10 cellular contexts compared by ENCODE assay signal in the genomic region with DNA sequence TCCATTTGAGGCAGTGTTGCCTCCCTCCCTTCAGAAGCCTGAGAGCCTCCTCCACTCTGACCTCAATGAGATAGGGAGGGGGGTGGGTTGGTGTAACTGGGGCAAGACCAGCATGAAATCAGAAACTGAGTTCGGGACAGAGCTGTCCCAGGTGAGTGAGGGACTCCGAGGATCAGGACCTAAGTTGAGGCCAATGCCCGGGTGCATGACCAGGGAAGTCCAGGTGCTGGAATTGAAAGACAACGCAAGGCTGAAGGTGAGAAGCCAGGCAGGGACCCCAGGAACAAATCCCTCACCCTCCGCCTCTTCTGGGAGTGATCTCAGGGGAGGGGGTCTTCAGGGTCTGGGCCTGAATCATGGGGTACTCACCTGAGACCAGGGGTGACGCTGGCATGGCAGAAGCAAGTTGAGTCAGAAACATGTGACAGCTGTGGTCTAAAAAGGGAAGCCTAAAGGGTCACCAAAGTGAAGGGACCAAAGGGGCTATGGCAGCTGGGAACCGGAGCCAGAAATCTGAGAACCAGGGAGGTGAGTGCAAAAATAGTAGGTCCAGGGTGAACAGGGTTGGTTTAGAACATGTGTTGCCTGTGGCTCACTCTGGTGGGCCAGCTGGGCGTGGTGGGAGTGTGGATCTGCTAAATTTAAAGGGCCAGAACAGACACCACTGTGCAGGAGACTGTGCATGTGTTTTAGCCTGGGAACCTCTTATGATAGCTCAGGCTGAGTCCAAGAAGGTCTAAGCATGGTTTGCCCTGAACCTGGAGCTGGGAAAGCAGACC. TPM values are rescaled to one million over a fixed set of nuclear protein-coding genes. Genes with fewer than 3 reads are reported as not detected.
DNase-seq lines count a peak whose midpoint lies in the region; ATAC-seq and TF ChIP-seq lines count a peak whose summit lies in the region.
"Had no signal": no experiment of that assay in that cellular context is flagged by ENCODE, and none has a peak within 500 bp of the region (broad histone marks: within the 10 kb centered on the region; RNA-seq: fewer than 3 reads in every experiment).

No MANE protein-coding gene starts in this region.

- H3K36me3 ChIP-seq in smooth muscle cell (ENCODE audit: low read depth), result no peaks in the 10 kb centered on the region
- H3K36me3 ChIP-seq in Karpas-422 (ENCODE audit: insufficient read depth, low read length), result no peaks in the 10 kb centered on the region

- 0 out of 2 replicates have a peak, but pooled peaks cover 3% of the 10 kb centered on the region for H3K9me3 Mint-ChIP-seq in WTC11

- H3F3A ChIP-seq in smooth muscle cell (ENCODE audit: low read depth), result peaks cover 28% of the 10 kb centered on the region

- DNase-seq in foreskin fibroblast (peak; percentile 85 to 94), smooth muscle cell (lab: John Stamatoyannopoulos, UW; ENCODE audit: unreplicated experiment) (no peak), kidney glomerular epithelial cell (lab: John Stamatoyannopoulos, UW) (no peak), WTC11 (ENCODE audit: low spot score) (no peak), Karpas-422 (no peak)
- no peak for DNase-seq in activated effector memory CD4-positive, alpha-beta T cell treated with Interleukin-2 at 50 U/mL for 16 hours
- DNase-seq: T-helper 2 cell had no signal

- H3K9ac ChIP-seq in smooth muscle cell (ENCODE audit: low read depth), result peak overlapping the region; percentile 41
- H3K9ac ChIP-seq in Karpas-422 (ENCODE audit: low read length), result no peak overlapping the region
- H3K9ac ChIP-seq: KMS-11 had no signal

- no peaks in the 10 kb centered on the region for H3K36me3 Mint-ChIP-seq in WTC11

- 78% methylated on average over 8 of the region's 8 CpGs for WGBS in smooth muscle cell (ENCODE audit: low lambda C conversion rate)

- H3K4me1 Mint-ChIP-seq in WTC11, result peaks cover 4% of the 10 kb centered on the region; the same call in 1 of the 2 replicates

- H3K4me1 ChIP-seq in smooth muscle cell (ENCODE audit: low read depth) (peaks cover 21% of the 10 kb centered on the region), Karpas-422 (ENCODE audit: low read length) (no peaks in the 10 kb centered on the region)

- no peaks in the 10 kb centered on the region for H3K9me3 ChIP-seq in smooth muscle cell (replicated peaks; ENCODE audit: low read depth)
- no peaks in the 10 kb centered on the region for H3K9me3 ChIP-seq in Karpas-422 (ENCODE audit: low read length)

- H4K20me1 ChIP-seq in smooth muscle cell (ENCODE audit: low read depth), result no peaks in the 10 kb centered on the region
- H4K20me1 ChIP-seq in Karpas-422 (ENCODE audit: insufficient read depth, low read depth, low read length), result no peaks in the 10 kb centered on the region

- TF ChIP-seq CTCF in foreskin fibroblast (IDR thresholded peaks at IDR 0.05; ENCODE audit: low read depth, low read length) (no peak), smooth muscle cell (IDR thresholded peaks at IDR 0.05; ENCODE audit: borderline replicate concordance, insufficient read depth, poor library complexity, severe bottlenecking) (no peak), WTC11 (IDR thresholded peaks at IDR 0.05) (no peak)

- CTCF ChIA-PET in WTC11 (lab: Charles Lee), result interaction anchor here (0.9 to 1.0 kb wide), 2 partner anchors 20 to 107 kb away, joined by 3 read pairs; no protein-coding TSS in a partner anchor

- no peaks in the 10 kb centered on the region for H3K27me3 ChIP-seq in smooth muscle cell (ENCODE audit: low read depth)
- no peaks in the 10 kb centered on the region for H3K27me3 ChIP-seq in Karpas-422 (ENCODE audit: low read length)

- POLR2A ChIA-PET in WTC11 (lab: Charles Lee), result no interaction called here

- peak; percentile 13 for ATAC-seq in GM18868 (IDR thresholded peaks at IDR 0.05; ENCODE audit: unreplicated experiment)
- peak; percentile 30; the same call in 2 of the 3 replicates for ATAC-seq in SK-N-SH treated with all-trans-retinoic acid at 6 μM for 48 hours
- ATAC-seq in WTC11, result no peak

- no peaks in the 10 kb centered on the region for H3K79me2 ChIP-seq in smooth muscle cell (ENCODE audit: low read depth)
- H3K79me2 ChIP-seq in Karpas-422 (ENCODE audit: low read length), result no peaks in the 10 kb centered on the region

- no peak overlapping the region for H3K27ac Mint-ChIP-seq in WTC11

- H3K4me3 ChIP-seq in foreskin fibroblast (ENCODE audit: low read depth in 1 of 2, low read length in 2 of 2), result peak overlapping the region; percentile 29 to 36
- no peak overlapping the region for H3K4me3 ChIP-seq in smooth muscle cell
- H3K4me3 ChIP-seq in Karpas-422 (ENCODE audit: low read length), result no peak overlapping the region

- H2AFZ ChIP-seq in smooth muscle cell (ENCODE audit: low read depth), result peak overlapping the region; percentile 15
- no peak overlapping the region for H2AFZ ChIP-seq in Karpas-422 (ENCODE audit: low read length)

- H3K27me3 Mint-ChIP-seq in WTC11 (ENCODE audit: low read depth), result no peaks in the 10 kb centered on the region; the same call in 1 of the 2 replicates

- H3K9me2 ChIP-seq in Karpas-422 (replicated peaks; ENCODE audit: insufficient read depth, low read length), result no peaks in the 10 kb centered on the region

- H3K27ac ChIP-seq in smooth muscle cell (ENCODE audit: low read depth), result peak overlapping the region; percentile 99
- H3K27ac ChIP-seq in Karpas-422 (ENCODE audit: low read length), result no peak overlapping the region
- H3K27ac ChIP-seq: KMS-11 had no signal

- H3K4me2 ChIP-seq in smooth muscle cell, result peak overlapping the region; percentile 81
- H3K4me2 ChIP-seq in Karpas-422 (ENCODE audit: low read depth, low read length, poor library complexity, severe bottlenecking), result no peak overlapping the region
- H3K4me2 ChIP-seq: KMS-11 had no signal

- H3K4me3 Mint-ChIP-seq in WTC11, result no peak overlapping the region

TF ChIP-seq in SK-N-SH treated with all-trans-retinoic acid at 6 μM for 48 hours, 23 proteins besides CTCF, POLR2A, EP300 and RAD21:
- TF ChIP-seq TCF4 (CRISPR knock-in tag; IDR thresholded peaks at IDR 0.05; ENCODE audit: borderline replicate concordance), result no peak
- no peak for TF ChIP-seq TOX (CRISPR knock-in tag; IDR thresholded peaks at IDR 0.05; ENCODE audit: borderline replicate concordance)
- TF ChIP-seq ZNF8 (CRISPR knock-in tag; IDR thresholded peaks at IDR 0.05), result no peak
- TF ChIP-seq ZNF70 (CRISPR knock-in tag; IDR thresholded peaks at IDR 0.05), result no peak
- no peak for TF ChIP-seq ARNTL (CRISPR knock-in tag; IDR thresholded peaks at IDR 0.05; ENCODE audit: borderline replicate concordance, low read depth)
TF ChIP-seq in SK-N-SH treated with all-trans-retinoic acid at 6 μM for 48 hours: peak in this region for 0.

TF ChIP-seq in WTC11, 78 proteins besides CTCF, POLR2A, EP300 and RAD21:
- no peak for TF ChIP-seq GTF2I (CRISPR knock-in tag; conservative IDR thresholded peaks at IDR 0.05)
- no peak for TF ChIP-seq TEAD1 (CRISPR knock-in tag; IDR thresholded peaks at IDR 0.05)
- TF ChIP-seq ERG (CRISPR knock-in tag; IDR thresholded peaks at IDR 0.05), result no peak
- no peak for TF ChIP-seq MXD4 (CRISPR knock-in tag; IDR thresholded peaks at IDR 0.05; ENCODE audit: borderline replicate concordance)
- TF ChIP-seq ESRRA (CRISPR knock-in tag; IDR thresholded peaks at IDR 0.05; ENCODE audit: borderline replicate concordance), result no peak
- TF ChIP-seq, protein P1, sequence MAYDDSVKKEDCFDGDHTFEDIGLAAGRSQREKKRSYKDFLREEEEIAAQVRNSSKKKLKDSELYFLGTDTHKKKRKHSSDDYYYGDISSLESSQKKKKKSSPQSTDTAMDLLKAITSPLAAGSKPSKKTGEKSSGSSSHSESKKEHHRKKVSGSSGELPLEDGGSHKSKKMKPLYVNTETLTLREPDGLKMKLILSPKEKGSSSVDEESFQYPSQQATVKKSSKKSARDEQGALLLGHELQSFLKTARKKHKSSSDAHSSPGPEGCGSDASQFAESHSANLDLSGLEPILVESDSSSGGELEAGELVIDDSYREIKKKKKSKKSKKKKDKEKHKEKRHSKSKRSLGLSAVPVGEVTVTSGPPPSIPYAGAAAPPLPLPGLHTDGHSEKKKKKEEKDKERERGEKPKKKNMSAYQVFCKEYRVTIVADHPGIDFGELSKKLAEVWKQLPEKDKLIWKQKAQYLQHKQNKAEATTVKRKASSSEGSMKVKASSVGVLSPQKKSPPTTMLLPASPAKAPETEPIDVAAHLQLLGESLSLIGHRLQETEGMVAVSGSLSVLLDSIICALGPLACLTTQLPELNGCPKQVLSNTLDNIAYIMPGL (CRISPR knock-in tag; IDR thresholded peaks at IDR 0.05), result no peak
- no peak for TF ChIP-seq ZNF263 (CRISPR knock-in tag; IDR thresholded peaks at IDR 0.05; ENCODE audit: low read depth)
- TF ChIP-seq FOXP1 (CRISPR knock-in tag; IDR thresholded peaks at IDR 0.05; ENCODE audit: borderline replicate concordance), result no peak
- TF ChIP-seq ZNF138 (CRISPR knock-in tag; conservative IDR thresholded peaks at IDR 0.05), result no peak
- no peak for TF ChIP-seq ZNF416 (CRISPR knock-in tag; IDR thresholded peaks at IDR 0.05)
- TF ChIP-seq, protein P2, sequence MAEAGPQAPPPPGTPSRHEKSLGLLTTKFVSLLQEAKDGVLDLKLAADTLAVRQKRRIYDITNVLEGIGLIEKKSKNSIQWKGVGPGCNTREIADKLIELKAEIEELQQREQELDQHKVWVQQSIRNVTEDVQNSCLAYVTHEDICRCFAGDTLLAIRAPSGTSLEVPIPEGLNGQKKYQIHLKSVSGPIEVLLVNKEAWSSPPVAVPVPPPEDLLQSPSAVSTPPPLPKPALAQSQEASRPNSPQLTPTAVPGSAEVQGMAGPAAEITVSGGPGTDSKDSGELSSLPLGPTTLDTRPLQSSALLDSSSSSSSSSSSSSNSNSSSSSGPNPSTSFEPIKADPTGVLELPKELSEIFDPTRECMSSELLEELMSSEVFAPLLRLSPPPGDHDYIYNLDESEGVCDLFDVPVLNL (CRISPR knock-in tag; IDR thresholded peaks at IDR 0.05; ENCODE audit: borderline replicate concordance, low read depth), result no peak

RNA-seq across cellular contexts. Expression of gene ZBED5, which starts 41.1 kb away (rescaled TPM):
- 30.6 and 42.7 TPM in 2 replicates for total RNA-seq in smooth muscle cell
- polyA plus RNA-seq in smooth muscle cell, result 22.6 and 26.0 TPM in 2 replicates
- total RNA-seq in WTC11 (2021), result 44.9 to 49.5 TPM (median 48.7 TPM) in 3 replicates
- total RNA-seq in Karpas-422 (2014; rRNA removed; shearing (Covaris generic); ENCODE audit: low replicate concordance), result 22.7 and 51.4 TPM in 2 replicates

Comparison
In these comparisons a context has a peak if more than half of its experiments do, and no peak if none do; other contexts are left out.
1. DNase-seq: peak in foreskin fibroblast (2 of 2); none in smooth muscle cell (single experiment), kidney glomerular epithelial cell (single experiment), activated effector memory CD4-positive, alpha-beta T cell treated with Interleukin-2 at 50 U/mL for 16 hours (single experiment), WTC11 (single experiment) and Karpas-422 (single experiment).
2. H3K4me3 ChIP-seq: peak in foreskin fibroblast (2 of 2); none in smooth muscle cell (single experiment) and Karpas-422 (single experiment).